8 cellular contexts compared by ENCODE assay signal in genomic region chr17:19237389-19238166, GRCh38. TPM values are rescaled to one million over a fixed set of nuclear protein-coding genes. Genes with fewer than 3 reads are reported as not detected.
DNase-seq lines count a peak whose midpoint lies in the region; ATAC-seq and TF ChIP-seq lines count a peak whose summit lies in the region.

No MANE protein-coding gene starts in this region.

- TF ChIP-seq CTCF in glutamatergic neuron (IDR thresholded peaks at IDR 0.05; ENCODE audit: partially characterized antibody, unreplicated experiment): peak; percentile 62

- in situ Hi-C loops in Caki2 (cut with HindIII; ENCODE audit: low pct_unique_long_range_greater_than_20kb, low sequenced_read_pairs): no loop called here

- H3K4me1 Mint-ChIP-seq in glutamatergic neuron (ENCODE audit: low read depth, unreplicated experiment): peaks cover 6% of the 10 kb centered on the region

- H3K27me3 Mint-ChIP-seq in glutamatergic neuron (ENCODE audit: unreplicated experiment): peaks cover 5% of the 10 kb centered on the region

- peak; percentile 32 for DNase-seq in Caki2 (ENCODE audit: low read depth)
- DNase-seq in activated T-cell treated with anti-CD3 and anti-CD28 coated beads, Interleukin-2, amount 50 U/mL, for 48 hours: peak; percentile 63 to 75
- peak; percentile 53 for DNase-seq in glutamatergic neuron
- peak; percentile 87 for DNase-seq in posterior vena cava (ENCODE audit: low spot score)
- DNase-seq in middle frontal gyrus (ENCODE audit: extremely low spot score, low spot score): no peak
- DNase-seq in NCI-H446 (lab: John Stamatoyannopoulos, UW): no peak

- H3K27ac Mint-ChIP-seq in glutamatergic neuron (ENCODE audit: unreplicated experiment): no peak overlapping the region

- TF ChIP-seq EP300 in Ishikawa (IDR thresholded peaks at IDR 0.05; ENCODE audit: borderline replicate concordance): no peak

- peak overlapping the region; percentile 90 for H3K4me3 Mint-ChIP-seq in glutamatergic neuron (ENCODE audit: unreplicated experiment)

- H3K36me3 Mint-ChIP-seq in glutamatergic neuron (ENCODE audit: unreplicated experiment): no peaks in the 10 kb centered on the region

- peak; percentile 69 for ATAC-seq in GM21515 (IDR thresholded peaks at IDR 0.05; ENCODE audit: unreplicated experiment)

- H3K9me3 Mint-ChIP-seq in glutamatergic neuron (ENCODE audit: unreplicated experiment): peaks cover 4% of the 10 kb centered on the region

- TF ChIP-seq RAD21 in Ishikawa (IDR thresholded peaks at IDR 0.05; ENCODE audit: low read depth): no peak

- intact Hi-C loops in posterior vena cava (cut with DNase I): no loop called here

TF ChIP-seq in Ishikawa, 13 proteins besides CTCF, POLR2A, EP300 and RAD21:
- no peak for TF ChIP-seq REST (IDR thresholded peaks at IDR 0.05; ENCODE audit: low read depth)
- TF ChIP-seq ZBTB7A (IDR thresholded peaks at IDR 0.05; ENCODE audit: low read depth): peak; percentile 92
- no peak for TF ChIP-seq NFIC (IDR thresholded peaks at IDR 0.05)
- TF ChIP-seq EGR1 (IDR thresholded peaks at IDR 0.05): peak; percentile 66; the same call in 1 of the 2 replicates
- no peak for TF ChIP-seq TEAD4 (IDR thresholded peaks at IDR 0.05)
- TF ChIP-seq CREB1 (IDR thresholded peaks at IDR 0.05; ENCODE audit: low read depth): no peak
- TF ChIP-seq YY1 (IDR thresholded peaks at IDR 0.05; ENCODE audit: low read depth): peak; percentile 77
- no peak for TF ChIP-seq CEBPB (IDR thresholded peaks at IDR 0.05)
- no peak for TF ChIP-seq USF1 (IDR thresholded peaks at IDR 0.05)
- TF ChIP-seq TCF12 (IDR thresholded peaks at IDR 0.05; ENCODE audit: low read depth): no peak
- no peak for TF ChIP-seq FOXM1 (IDR thresholded peaks at IDR 0.05; ENCODE audit: borderline replicate concordance, low read depth)
- TF ChIP-seq TAF1 (IDR thresholded peaks at IDR 0.05; ENCODE audit: low read depth): peak; percentile 33; the same call in 1 of the 2 replicates
- TF ChIP-seq MAX (IDR thresholded peaks at IDR 0.05): peak; percentile 27

RNA-seq across cellular contexts. Expression of gene EPN2, which starts 0.4 kb away (rescaled TPM):
- 14.8 and 19.1 TPM in 2 replicates for total RNA-seq in Caki2 (2014; rRNA removed; shearing (Covaris generic); ENCODE audit: low replicate concordance)
- 45.2 TPM for total RNA-seq in glutamatergic neuron (ENCODE audit: unreplicated experiment)
- total RNA-seq in posterior vena cava: 10 to 100 TPM; 50.7 to 67.6 TPM

Comparison
In these comparisons a context has a peak if more than half of its experiments do, and no peak if none do; other contexts are left out.
1. DNase-seq: peak in Caki2 (single experiment), activated T-cell treated with anti-CD3 and anti-CD28 coated beads, Interleukin-2, amount 50 U/mL, for 48 hours (2 of 2), glutamatergic neuron (single experiment) and posterior vena cava (single experiment); none in middle frontal gyrus (single experiment) and NCI-H446 (0 of 2).